ENCODE assay signal across 10 cellular contexts in genomic region chr13:30159446-30159839, GRCh38.
A peak's percentile ranks its signal among the peaks of the same experiment; 100 is the strongest.
DNase-seq lines count a peak whose midpoint lies in the region; ATAC-seq and TF ChIP-seq lines count a peak whose summit lies in the region.
"Had no signal": no experiment of that assay in that cellular context is flagged by ENCODE, and none has a peak within 500 bp of the region (broad histone marks: within the 10 kb centered on the region; RNA-seq: fewer than 3 reads in every experiment).

No MANE protein-coding gene starts in this region.

- H3K36me3 ChIP-seq in Karpas-422 (ENCODE audit: insufficient read depth, low read length) (no peaks in the 10 kb centered on the region), Caco-2 (ENCODE audit: control insufficient read depth, insufficient read depth, low read length) (no peaks in the 10 kb centered on the region)
- H3K36me3 ChIP-seq: upper lobe of right lung had no signal

- H3K27ac ChIP-seq in Karpas-422 (ENCODE audit: low read length) = no peak overlapping the region
- H3K27ac ChIP-seq: upper lobe of right lung had no signal

- no peaks in the 10 kb centered on the region for H4K20me1 ChIP-seq in Karpas-422 (ENCODE audit: insufficient read depth, low read depth, low read length)

- CTCF ChIA-PET in Caco-2 (lab: Charles Lee) = interaction anchor here (1.9 kb wide), 1 partner anchor 26 kb away, joined by 13 read pairs; no protein-coding TSS in a partner anchor

- no peak overlapping the region for H3K9ac ChIP-seq in Karpas-422 (ENCODE audit: low read length)

- peaks cover 2% of the 10 kb centered on the region; the same call in 1 of the 2 replicates for H3K27me3 ChIP-seq in Karpas-422 (ENCODE audit: low read length)
- H3K27me3 ChIP-seq in Caco-2 (replicated peaks; ENCODE audit: control insufficient read depth, insufficient read depth, low read length) = no peaks in the 10 kb centered on the region
- H3K27me3 ChIP-seq: upper lobe of right lung had no signal

- H3K27me3 Mint-ChIP-seq in natural killer cell (ENCODE audit: low read depth in 2 of 2) (peaks cover 0 to 3% of the 10 kb centered on the region in 2 donors), Caco-2 (ENCODE audit: insufficient read depth, unreplicated experiment) (peaks cover 3% of the 10 kb centered on the region)

- H3K36me3 Mint-ChIP-seq in activated naive CD4-positive, alpha-beta T cell treated with anti-CD3 and anti-CD28 coated beads, Interleukin-2, amount 50 U/mL, for 72 hours = peaks cover 0 to 5% of the 10 kb centered on the region in 2 donors
- H3K36me3 Mint-ChIP-seq in natural killer cell (no peaks in the 10 kb centered on the region), Caco-2 (ENCODE audit: insufficient read depth, unreplicated experiment) (peaks cover 5% of the 10 kb centered on the region)

- intact Hi-C loops in natural killer cell (cut with micrococcal nuclease) (no loop called here), Caco-2 (cut with micrococcal nuclease; ENCODE audit: unreplicated experiment) (no loop called here)

- H3K4me1 Mint-ChIP-seq in natural killer cell (peaks cover 47 to 54% of the 10 kb centered on the region in 2 donors), Caco-2 (ENCODE audit: low read depth, unreplicated experiment) (no peaks in the 10 kb centered on the region)

- peaks cover 0 to 6% of the 10 kb centered on the region in 2 donors for H3K9me3 Mint-ChIP-seq in activated naive CD4-positive, alpha-beta T cell treated with anti-CD3 and anti-CD28 coated beads, Interleukin-2, amount 50 U/mL, for 72 hours
- H3K9me3 Mint-ChIP-seq in natural killer cell (peaks cover 0 to 2% of the 10 kb centered on the region in 2 donors), Caco-2 (ENCODE audit: unreplicated experiment) (no peaks in the 10 kb centered on the region)

- H3K27ac Mint-ChIP-seq in activated naive CD4-positive, alpha-beta T cell treated with anti-CD3 and anti-CD28 coated beads, Interleukin-2, amount 50 U/mL, for 72 hours = peak overlapping the region; percentile 76 to 85
- H3K27ac Mint-ChIP-seq in natural killer cell = peak overlapping the region in 1 of 2 donors; percentile 51
- no peak overlapping the region for H3K27ac Mint-ChIP-seq in Caco-2 (ENCODE audit: unreplicated experiment)

- DNase-seq in AG09309 (ENCODE audit: low read depth) (peak; percentile 54), Karpas-422 (no peak), natural killer cell (no peak), Caco-2 (no peak)
- DNase-seq in activated naive CD4-positive, alpha-beta T cell treated with anti-CD3 and anti-CD28 coated beads, Interleukin-2, amount 50 U/mL, for 72 hours (ENCODE audit: low spot score in 2 of 2) = peak; percentile 55 to 70
- DNase-seq: aorta, upper lobe of right lung had no signal

- no peak for TF ChIP-seq CTCF in AG09309 (IDR thresholded peaks at IDR 0.05; ENCODE audit: control insufficient read depth, insufficient read depth, low read depth, low read length, missing control alignments)
- TF ChIP-seq CTCF in natural killer cell (IDR thresholded peaks at IDR 0.05) = no peak
- no peak for TF ChIP-seq CTCF in Caco-2 (IDR thresholded peaks at IDR 0.05; ENCODE audit: insufficient read depth in 1 of 2, low read depth in 1 of 2, low read length in 1 of 2, severe bottlenecking in 1 of 2, unreplicated experiment in 1 of 2)

- H3K9me2 ChIP-seq in Karpas-422 (replicated peaks; ENCODE audit: insufficient read depth, low read length) = no peaks in the 10 kb centered on the region

- POLR2A ChIA-PET in Caco-2 (lab: Charles Lee) = no interaction called here

- no peaks in the 10 kb centered on the region for H3K79me2 ChIP-seq in Karpas-422 (ENCODE audit: low read length)

- H3K4me3 ChIP-seq in AG09309 (ENCODE audit: control insufficient read depth, low read depth, low read length) = no peak overlapping the region
- no peak overlapping the region for H3K4me3 ChIP-seq in Karpas-422 (ENCODE audit: low read length)
- no peak overlapping the region for H3K4me3 ChIP-seq in Caco-2 (ENCODE audit: low read depth, low read length)
- H3K4me3 ChIP-seq: upper lobe of right lung had no signal

- peak; percentile 97 to 98 for ATAC-seq in activated naive CD4-positive, alpha-beta T cell treated with anti-CD3 and anti-CD28 coated beads, Interleukin-2, amount 50 U/mL, for 72 hours
- ATAC-seq in natural killer cell (peak in 2 of 3 donors; percentile 37 to 39), GM18519 (IDR thresholded peaks at IDR 0.05; ENCODE audit: low FRiP score, unreplicated experiment) (no peak), GM21367 (IDR thresholded peaks at IDR 0.05; ENCODE audit: unreplicated experiment) (no peak), HG02938 (IDR thresholded peaks at IDR 0.05; ENCODE audit: unreplicated experiment) (no peak)
- ATAC-seq: upper lobe of right lung had no signal

- H2AFZ ChIP-seq in Karpas-422 (ENCODE audit: low read length) = no peak overlapping the region

- peaks cover 18% of the 10 kb centered on the region for H3K4me1 ChIP-seq in Karpas-422 (ENCODE audit: low read length)
- no peaks in the 10 kb centered on the region for H3K4me1 ChIP-seq in Caco-2
- H3K4me1 ChIP-seq: upper lobe of right lung had no signal

- H3K4me3 Mint-ChIP-seq in natural killer cell (no peak overlapping the region), Caco-2 (ENCODE audit: unreplicated experiment) (no peak overlapping the region)

- H3K9me3 ChIP-seq in Karpas-422 (ENCODE audit: low read length) = no peaks in the 10 kb centered on the region
- no peaks in the 10 kb centered on the region; the same call in 1 of the 2 replicates for H3K9me3 ChIP-seq in Caco-2
- H3K9me3 ChIP-seq: upper lobe of right lung had no signal

- H3K4me2 ChIP-seq in Karpas-422 (ENCODE audit: low read depth, low read length, poor library complexity, severe bottlenecking) = peak overlapping the region; percentile 9

- BruUV-seq in Caco-2 (replicated peaks; lab: Mats Ljungman, UMichigan) = no TSS peak

Comparison
In these comparisons a context has a peak if more than half of its experiments do, and no peak if none do; other contexts are left out.
1. DNase-seq: peak in AG09309 (single experiment) and activated naive CD4-positive, alpha-beta T cell treated with anti-CD3 and anti-CD28 coated beads, Interleukin-2, amount 50 U/mL, for 72 hours (2 of 2); none in Karpas-422 (single experiment), natural killer cell (single experiment) and Caco-2 (0 of 2).
2. ATAC-seq: peak in activated naive CD4-positive, alpha-beta T cell treated with anti-CD3 and anti-CD28 coated beads, Interleukin-2, amount 50 U/mL, for 72 hours (2 of 2) and natural killer cell (2 of 3); none in GM18519 (single experiment), GM21367 (single experiment) and HG02938 (single experiment).